Comparison of ENCODE assay signal across 19 cellular contexts in the genomic region with DNA sequence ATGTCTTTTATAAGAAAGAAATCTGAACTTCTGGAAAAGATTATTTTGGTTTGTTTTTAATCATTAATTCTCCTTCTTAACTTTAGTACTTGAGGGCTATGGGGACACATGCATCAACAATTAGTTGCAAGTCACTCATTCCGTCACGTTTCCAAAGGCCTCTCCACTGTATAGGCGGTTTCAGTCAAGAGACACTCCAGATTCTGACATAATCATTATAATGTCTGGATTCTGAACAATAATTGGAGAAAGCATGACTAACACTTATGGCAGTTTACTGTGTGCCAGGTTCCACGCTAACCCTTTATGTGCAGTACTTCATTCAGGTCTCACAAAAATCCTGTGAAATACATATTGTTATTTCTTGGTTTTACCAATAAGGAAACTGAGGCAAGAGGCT.
"Had no signal": no experiment of that assay in that cellular context is flagged by ENCODE, and none has a peak within 500 bp of the region (broad histone marks: within the 10 kb centered on the region; RNA-seq: fewer than 3 reads in every experiment).

No MANE protein-coding gene starts in this region.

- H3K4me1 Mint-ChIP-seq: stimulated activated memory B cell treated with anti-CD40 and anti-IgM and Interleukin-4, amounts not matched to agents 10 μg/mL and 1 μg/mL and 100 μg/mL, for 72 hours had no signal

- H3K36me3 Mint-ChIP-seq: natural killer cell treated with Interleukin-12 subunit alpha and Interleukin-12 subunit beta and Interleukin-15 and Interleukin-18, amount 100 ng/mL, for 72 hours; stimulated activated memory B cell treated with anti-CD40 and anti-IgM and Interleukin-4, amounts not matched to agents 10 μg/mL and 1 μg/mL and 100 μg/mL, for 72 hours had no signal

- ATAC-seq: heart right ventricle; left cardiac atrium; left ventricle myocardium superior; natural killer cell treated with Interleukin-12 subunit alpha and Interleukin-12 subunit beta and Interleukin-15 and Interleukin-18, amount 100 ng/mL, for 72 hours; psoas muscle; right lobe of liver; stimulated activated memory B cell treated with anti-CD40 and anti-IgM and Interleukin-4, amounts not matched to agents 10 μg/mL and 1 μg/mL and 100 μg/mL, for 72 hours had no signal

- H3K9me3 ChIP-seq: colonic mucosa, psoas muscle, right lobe of liver, tibial artery had no signal

- H3K27me3 ChIP-seq: colonic mucosa, heart right ventricle, right lobe of liver, tibial artery had no signal

- H3K4me3 ChIP-seq: colonic mucosa, heart right ventricle, lung, psoas muscle, right lobe of liver, tibial artery had no signal

- H3K36me3 ChIP-seq: colonic mucosa, right lobe of liver, tibial artery had no signal

- H3K4me3 Mint-ChIP-seq: natural killer cell treated with Interleukin-12 subunit alpha and Interleukin-12 subunit beta and Interleukin-15 and Interleukin-18, amount 100 ng/mL, for 72 hours; stimulated activated memory B cell treated with anti-CD40 and anti-IgM and Interleukin-4, amounts not matched to agents 10 μg/mL and 1 μg/mL and 100 μg/mL, for 72 hours; stimulated activated naive CD8-positive, alpha-beta T cell treated with anti-CD3 and anti-CD28 coated beads, Interleukin-15, Interleukin-2, amounts not matched to agents 100 ng/mL and 50 ng/mL, for 24 hours had no signal

- H3K27ac Mint-ChIP-seq: natural killer cell treated with Interleukin-12 subunit alpha and Interleukin-12 subunit beta and Interleukin-15 and Interleukin-18, amount 100 ng/mL, for 72 hours; stimulated activated memory B cell treated with anti-CD40 and anti-IgM and Interleukin-4, amounts not matched to agents 10 μg/mL and 1 μg/mL and 100 μg/mL, for 72 hours; stimulated activated naive CD8-positive, alpha-beta T cell treated with anti-CD3 and anti-CD28 coated beads, Interleukin-15, Interleukin-2, amounts not matched to agents 100 ng/mL and 50 ng/mL, for 24 hours had no signal

- H3K9me3 Mint-ChIP-seq: natural killer cell treated with Interleukin-12 subunit alpha and Interleukin-12 subunit beta and Interleukin-15 and Interleukin-18, amount 100 ng/mL, for 72 hours; stimulated activated naive CD8-positive, alpha-beta T cell treated with anti-CD3 and anti-CD28 coated beads, Interleukin-15, Interleukin-2, amounts not matched to agents 100 ng/mL and 50 ng/mL, for 24 hours had no signal

- DNase-seq: colonic mucosa; dermis blood vessel endothelial cell; erythroblast; heart right ventricle; islet precursor cell; left cardiac atrium; left ventricle myocardium superior; mesenchymal stem cell; midbrain; psoas muscle; retina; right lobe of liver; stimulated activated CD4-positive, alpha-beta T cell treated with anti-CD3 and anti-CD28 coated beads, Interleukin-4, amount 100 ng/mL, for 1 hour; tibial artery had no signal

- FAIRE-seq: frontal cortex had no signal

- H3K27ac ChIP-seq: colonic mucosa, psoas muscle, right lobe of liver, tibial artery had no signal

- H3K4me1 ChIP-seq: colonic mucosa, right lobe of liver, tibial artery had no signal
